ENCODE assay signal across 9 cellular contexts in the genomic region with DNA sequence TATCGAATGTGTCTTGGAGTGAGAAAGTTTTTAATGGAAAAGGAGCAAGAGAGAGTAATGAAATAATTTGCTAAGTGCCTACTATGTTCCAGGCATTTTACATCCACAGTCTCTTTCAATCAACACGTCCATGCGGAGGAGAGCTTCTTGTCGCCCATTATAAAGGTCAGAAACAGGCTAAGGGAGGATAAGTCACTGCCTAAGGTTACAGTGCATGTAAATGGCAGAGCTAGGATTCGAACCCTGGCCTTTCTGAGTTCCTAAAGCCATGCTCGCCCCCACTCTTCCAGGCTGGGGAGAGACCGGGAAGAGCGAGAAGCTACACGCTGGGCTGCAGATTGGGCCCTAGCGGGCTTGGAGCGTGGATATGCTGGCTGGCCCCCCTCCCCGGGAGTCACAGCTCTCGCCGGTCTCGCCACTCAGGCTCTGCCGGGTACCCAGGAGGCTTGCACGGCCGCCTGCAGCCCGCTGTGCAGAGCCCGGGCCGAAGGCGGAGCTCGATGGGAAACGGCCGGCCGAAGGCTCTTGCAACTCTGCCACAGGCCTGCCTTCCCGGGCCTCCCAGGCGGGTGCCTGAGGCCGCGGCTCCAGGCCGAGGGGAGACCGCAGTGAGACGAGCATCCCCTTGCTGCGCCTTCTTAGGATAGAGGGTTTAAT. TPM values are rescaled to one million over a fixed set of nuclear protein-coding genes. Genes with fewer than 3 reads are reported as not detected.
A peak's percentile ranks its signal among the peaks of the same experiment; 100 is the strongest.
DNase-seq lines count a peak whose midpoint lies in the region; ATAC-seq and TF ChIP-seq lines count a peak whose summit lies in the region.
"Had no signal": no experiment of that assay in that cellular context is flagged by ENCODE, and none has a peak within 500 bp of the region (broad histone marks: within the 10 kb centered on the region; RNA-seq: fewer than 3 reads in every experiment).

No MANE protein-coding gene starts in this region.

- no peak for TF ChIP-seq CTCF in fibroblast of mammary gland (conservative IDR thresholded peaks at IDR 0.05; ENCODE audit: control insufficient read depth, insufficient read depth, low read depth, low read length)
- no peak for TF ChIP-seq CTCF in sigmoid colon (IDR thresholded peaks at IDR 0.05)

- intact Hi-C loops in sigmoid colon (cut with DNase I): no loop called here

- no peak overlapping the region for H3K27ac ChIP-seq in sigmoid colon

- TF ChIP-seq POLR2A in sigmoid colon (IDR thresholded peaks at IDR 0.05): no peak

- no peak for ATAC-seq in GM18858 (IDR thresholded peaks at IDR 0.05; ENCODE audit: unreplicated experiment)

- no peaks in the 10 kb centered on the region for H3K9me3 ChIP-seq in sigmoid colon

- H3K4me1 ChIP-seq in sigmoid colon: peaks cover 0 to 50% (median 48%) of the 10 kb centered on the region in 4 donors

- WGBS in sigmoid colon, 2 donors: 4% methylated on average over 34 of the region's 34 CpGs

- no peaks in the 10 kb centered on the region for H3K36me3 ChIP-seq in sigmoid colon

- peak overlapping the region; percentile 16 for H3K4me3 ChIP-seq in fibroblast of mammary gland (ENCODE audit: control insufficient read depth, low read depth, low read length)
- H3K4me3 ChIP-seq in sigmoid colon: peak overlapping the region in 3 of 4 donors; percentile 7 to 37 (median 32)

- TF ChIP-seq EP300 in sigmoid colon (IDR thresholded peaks at IDR 0.05): no peak

- peak; percentile 81 for DNase-seq in DMS79 treated with DMSO at 0.1 percent for 48 hours (lab: John Stamatoyannopoulos, UW)
- DNase-seq in DMS79 (lab: John Stamatoyannopoulos, UW): no peak
- DNase-seq in NCI-H2227 (lab: John Stamatoyannopoulos, UW; ENCODE audit: unreplicated experiment): peak; percentile 72
- DNase-seq in fibroblast of mammary gland (ENCODE audit: low read depth): peak; percentile 20
- DNase-seq in sigmoid colon: no peak
- no peak for DNase-seq in NCI-H1105 treated with DMSO at 0.1 percent for 48 hours (lab: John Stamatoyannopoulos, UW)
- DNase-seq in activated CD4-positive, alpha-beta T cell treated with anti-CD3 and anti-CD28 coated beads, Interleukin-2, amount 50 U/mL, for 48 hours: no peak

- peaks cover 86 to 100% (median 99%) of the 10 kb centered on the region in 3 donors for H3K27me3 ChIP-seq in sigmoid colon

RNA-seq across cellular contexts. Expression of a gene that starts 0.8 kb away (rescaled TPM):
- total RNA-seq in sigmoid colon: 1 to 10 TPM in 1 of 4 donors, not detected in 3; 3.3 TPM
- not detected for polyA plus RNA-seq in sigmoid colon
- polyA plus RNA-seq: AG04450 had no signal

Comparison
In these comparisons a context has a peak if more than half of its experiments do, and no peak if none do; other contexts are left out.
1. DNase-seq: peak in DMS79 treated with DMSO at 0.1 percent for 48 hours (single experiment), NCI-H2227 (single experiment) and fibroblast of mammary gland (single experiment); none in DMS79 (single experiment), sigmoid colon (single experiment), NCI-H1105 treated with DMSO at 0.1 percent for 48 hours (single experiment) and activated CD4-positive, alpha-beta T cell treated with anti-CD3 and anti-CD28 coated beads, Interleukin-2, amount 50 U/mL, for 48 hours (0 of 2).